ENCODE assay signal across 28 cellular contexts in the genomic region with DNA sequence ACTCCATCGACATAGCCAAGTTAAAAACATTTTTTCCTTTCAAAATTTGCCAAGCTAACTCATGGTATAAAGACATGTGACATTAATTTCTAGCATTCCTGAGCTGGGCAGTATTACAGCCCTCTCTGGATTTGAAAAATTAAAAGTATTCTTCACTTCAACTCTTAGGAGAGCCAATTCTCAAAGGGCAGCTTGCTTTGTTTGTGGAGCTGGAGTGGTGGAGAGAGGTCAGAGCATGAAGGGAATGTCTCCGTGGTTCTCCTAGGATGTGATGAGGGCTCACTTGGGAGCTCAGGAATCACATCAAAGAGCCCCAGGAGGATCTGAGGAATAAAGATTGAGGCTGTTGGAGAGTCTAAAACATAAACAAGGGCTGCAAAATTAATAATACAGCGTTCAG. TPM values are rescaled to one million over a fixed set of nuclear protein-coding genes. Genes with fewer than 3 reads are reported as not detected.
"Had no signal": no experiment of that assay in that cellular context is flagged by ENCODE, and none has a peak within 500 bp of the region (broad histone marks: within the 10 kb centered on the region; RNA-seq: fewer than 3 reads in every experiment).

No MANE protein-coding gene starts in this region.

- H3K9ac ChIP-seq: KMS-11, SK-N-SH had no signal

- H3K4me1 ChIP-seq: adrenal gland, breast epithelium, Peyer's patch had no signal

- H3K4me3 ChIP-seq: adrenal gland, breast epithelium, Peyer's patch, SJCRH30 had no signal

- ATAC-seq: activated CD8-positive, alpha-beta T cell treated with anti-CD3 and anti-CD28 coated beads for 36 hours; activated T-cell treated with anti-CD3 and anti-CD28 coated beads, Interleukin-2, amount 50 U/mL, for 72 hours had no signal

- H3K27ac Mint-ChIP-seq: activated CD8-positive, alpha-beta T cell treated with anti-CD3 and anti-CD28 coated beads for 36 hours; activated naive CD4-positive, alpha-beta T cell treated with anti-CD3 and anti-CD28 coated beads, Interleukin-2, amount 10 ng/mL, durations not matched to agents 7 days and 5 days; activated naive CD8-positive, alpha-beta T cell treated with anti-CD3 and anti-CD28 coated beads for 36 hours; activated T-cell treated with anti-CD3 and anti-CD28 coated beads, Interleukin-2, amount 50 U/mL, for 72 hours; activated T-helper 2 cell treated with anti-CD3 and anti-CD28 coated beads, Interferon-gamma antibody, Interleukin-2, Interleukin-4, amounts not matched to agents 10 μg/mL and 5 μg/mL and 100 μg/mL, durations not matched to agents 14 hours and 24 hours and 36 hours had no signal

- DNase-seq: activated CD4-positive, alpha-beta T cell treated with anti-CD3 and anti-CD28 coated beads for 4 hours; activated CD4-positive, CD25-positive, alpha-beta regulatory T cell; activated CD8-positive, alpha-beta memory T cell treated with anti-CD3 and anti-CD28 coated beads, Interleukin-2, amount 50 U/mL, for 4 hours; activated CD8-positive, alpha-beta T cell treated with anti-CD3 and anti-CD28 coated beads for 36 hours; activated gamma-delta T cell treated with Interleukin-2 at 50 U/mL for 16 hours; activated naive CD4-positive, alpha-beta T cell treated with anti-CD3 and anti-CD28 coated beads, Interleukin-2, amount 10 ng/mL, durations not matched to agents 7 days and 5 days; activated naive CD8-positive, alpha-beta T cell treated with anti-CD3 and anti-CD28 coated beads for 36 hours; activated T-cell treated with anti-CD3 and anti-CD28 coated beads, Interleukin-2, amount 50 U/mL, for 72 hours; adrenal gland; anterior cingulate cortex; NCI-H1092; NCI-H1417; NCI-H1930; NCI-H2171; NCI-H2227 treated with DMSO at 0.1 percent for 48 hours; NCI-H526 treated with DMSO at 0.1 percent for 48 hours; NCI-H82; Peyer's patch; Right ventricle myocardium superior; SJCRH30; SK-N-SH; T-helper 1 cell had no signal

- H3K27me3 ChIP-seq: adrenal gland, breast epithelium, Peyer's patch, SJCRH30 had no signal

- H3K36me3 ChIP-seq: adrenal gland, breast epithelium, Peyer's patch, SJCRH30 had no signal

- H3K4me1 Mint-ChIP-seq: activated naive CD4-positive, alpha-beta T cell treated with anti-CD3 and anti-CD28 coated beads, Interleukin-2, amount 10 ng/mL, durations not matched to agents 7 days and 5 days had no signal

- H3K4me2 ChIP-seq: KMS-11, SK-N-SH had no signal

- H3K4me3 Mint-ChIP-seq: activated CD8-positive, alpha-beta T cell treated with anti-CD3 and anti-CD28 coated beads for 36 hours; activated naive CD4-positive, alpha-beta T cell treated with anti-CD3 and anti-CD28 coated beads, Interleukin-2, amount 10 ng/mL, durations not matched to agents 7 days and 5 days; activated naive CD8-positive, alpha-beta T cell treated with anti-CD3 and anti-CD28 coated beads for 36 hours; activated T-cell treated with anti-CD3 and anti-CD28 coated beads, Interleukin-2, amount 50 U/mL, for 72 hours had no signal

- H3K27ac ChIP-seq: adrenal gland, breast epithelium, KMS-11, Peyer's patch, RWPE1, SJCRH30, VCaP had no signal

- H3K36me3 Mint-ChIP-seq: activated naive CD4-positive, alpha-beta T cell treated with anti-CD3 and anti-CD28 coated beads, Interleukin-2, amount 10 ng/mL, durations not matched to agents 7 days and 5 days had no signal

- H3K9me3 ChIP-seq: adrenal gland, SJCRH30, SK-N-SH had no signal

RNA-seq across cellular contexts. Expression of a gene that starts 46.9 kb away (rescaled TPM):
- total RNA-seq: activated CD8-positive, alpha-beta T cell treated with anti-CD3 and anti-CD28 coated beads for 36 hours; MCF 10A; SJCRH30 had no signal
- polyA plus RNA-seq: SK-N-SH had no signal
